8 cellular contexts compared by ENCODE assay signal in genomic region chr17:37742114-37742761, GRCh38. TPM values are rescaled to one million over a fixed set of nuclear protein-coding genes. Genes with fewer than 3 reads are reported as not detected.
DNase-seq lines count a peak whose midpoint lies in the region; ATAC-seq, FAIRE-seq and TF ChIP-seq lines count a peak whose summit lies in the region.

No MANE protein-coding gene starts in this region.

- H3K9me1 ChIP-seq in K562 (ENCODE audit: control insufficient read depth, insufficient read depth, low read length): no peaks in the 10 kb centered on the region

- H3K27ac ChIP-seq in AG04450 (ENCODE audit: low read depth, low read length) (no peak overlapping the region), HCT116 (ENCODE audit: low read depth, low read length) (peak overlapping the region; percentile 76), K562 (ENCODE audit: extremely low read depth, low read depth, low read length) (no peak overlapping the region)

- DNase-seq in AG04450 (ENCODE audit: low read depth, low spot score): no peak
- no peak for DNase-seq in HCT116 (ENCODE audit: low read depth, low spot score)
- no peak for DNase-seq in K562 (ENCODE audit: extremely low read depth in 1 of 4, low spot score in 3 of 4)
- peak in 1 of 2 experiments; percentile 50 for DNase-seq in mesothelial cell of epicardium (ENCODE audit: low spot score in 2 of 2, unreplicated experiment in 2 of 2)
- no peak for DNase-seq in activated gamma-delta T cell treated with Interleukin-2 at 50 U/mL for 16 hours
- no peak for DNase-seq in T-helper 9 cell
- no peak for DNase-seq in SKM-1 (lab: John Stamatoyannopoulos, UW; ENCODE audit: unreplicated experiment)

- BruUV-seq in HCT116 (replicated peaks; lab: Mats Ljungman, UMichigan) (TSS peak; percentile 22), K562 (replicated peaks; lab: Mats Ljungman, UMichigan) (no TSS peak)

- WGBS in K562 (ENCODE audit: insufficient coverage, low coverage, missing lambda C conversion rate): 4% methylated on average over 29 of the region's 52 CpGs

- H3K36me3 Mint-ChIP-seq in mesothelial cell of epicardium: no peaks in the 10 kb centered on the region

- peak overlapping the region; percentile 55 for H3K4me3 Mint-ChIP-seq in mesothelial cell of epicardium

- H3K4me2 ChIP-seq in HCT116 (ENCODE audit: low read length) (peak overlapping the region; percentile 81), K562 (ENCODE audit: insufficient read depth, low read length) (no peak overlapping the region)

- POLR2A ChIA-PET in AG04450 (lab: Yijun Ruan, JAX): no interaction called here
- POLR2A ChIA-PET in HCT116 (lab: Charles Lee): no interaction called here
- POLR2A ChIA-PET in K562 (lab: Yijun Ruan, JAX): no interaction called here

- ATAC-seq in HCT116 (peak; percentile 21; the same call in 1 of the 2 replicates), K562 (peak; percentile 53), GM21390 (IDR thresholded peaks at IDR 0.05; ENCODE audit: unreplicated experiment) (no peak)

- FAIRE-seq in K562 (lab: Jason Lieb, UNC): no peak

- TF ChIP-seq EP300 in K562 (IDR thresholded peaks at IDR 0.05; ENCODE audit: low read length): no peak

- H4K20me1 ChIP-seq in HCT116 (ENCODE audit: insufficient read depth) (no peaks in the 10 kb centered on the region), K562 (replicated peaks; ENCODE audit: control insufficient read depth, insufficient read depth, low read length) (no peaks in the 10 kb centered on the region; the same call in 1 of the 2 replicates)

- TF ChIP-seq POLR2A in HCT116 (IDR thresholded peaks at IDR 0.05; ENCODE audit: borderline replicate concordance, extremely low read depth, insufficient read depth, insufficient read length): no peak
- no peak for TF ChIP-seq POLR2A in K562 (conservative IDR thresholded peaks at IDR 0.05)

- peak overlapping the region; percentile 39 for H3K4me3 ChIP-seq in AG04450 (ENCODE audit: low read depth, low read length)
- peak overlapping the region; percentile 50 to 62 for H3K4me3 ChIP-seq in HCT116 (replicated peaks in 1 of 2; ENCODE audit: low read depth in 1 of 2, low read length in 2 of 2)
- H3K4me3 ChIP-seq in K562: no peak overlapping the region

- H3K27ac Mint-ChIP-seq in mesothelial cell of epicardium: no peak overlapping the region

- RAD21 ChIA-PET in HCT116 (lab: Charles Lee; ENCODE audit: low non-redundant PET in 1 of 2, low total read pairs in 2 of 2, uncharacterized antibody in 2 of 2, unreplicated experiment in 2 of 2): no interaction called here

- no peak for TF ChIP-seq CTCF in AG04450 (IDR thresholded peaks at IDR 0.05; ENCODE audit: low read depth, low read length)
- TF ChIP-seq CTCF in HCT116 (IDR thresholded peaks at IDR 0.05 in 2 of 3, conservative IDR thresholded peaks at IDR 0.05 in 1 of 3; ENCODE audit: borderline replicate concordance in 1 of 3, insufficient read depth in 1 of 3, low read depth in 2 of 3, low read length in 2 of 3): no peak
- TF ChIP-seq CTCF in K562 (IDR thresholded peaks at IDR 0.05 in 2 of 3, conservative IDR thresholded peaks at IDR 0.05 in 1 of 3; ENCODE audit: insufficient read depth in 2 of 3, low read depth in 1 of 3, low read length in 3 of 3): no peak
- TF ChIP-seq CTCF in mesothelial cell of epicardium (IDR thresholded peaks at IDR 0.05; ENCODE audit: unreplicated experiment): no peak

- H3K36me3 ChIP-seq in HCT116 (ENCODE audit: control insufficient read depth in 1 of 2, insufficient read depth in 2 of 2, low read length in 2 of 2): no peaks in the 10 kb centered on the region
- H3K36me3 ChIP-seq in K562 (ENCODE audit: control insufficient read depth, insufficient read depth, low read length): no peaks in the 10 kb centered on the region

- H3K9me3 ChIP-seq in AG04450 (ENCODE audit: control insufficient read depth, insufficient read depth, low read length) (peaks cover 15% of the 10 kb centered on the region; the same call in 1 of the 2 replicates), HCT116 (ENCODE audit: control insufficient read depth in 1 of 2, insufficient read depth in 1 of 2, low read depth in 1 of 2, low read length in 2 of 2) (no peaks in the 10 kb centered on the region), K562 (replicated peaks; ENCODE audit: control insufficient read depth, insufficient read depth, low read depth, low read length) (no peaks in the 10 kb centered on the region)

- in situ Hi-C loops in K562 (cut with MboI): no loop called here

- H3K9me3 Mint-ChIP-seq in mesothelial cell of epicardium: no peaks in the 10 kb centered on the region

- H3K27me3 ChIP-seq in AG04450 (ENCODE audit: control insufficient read depth, insufficient read depth, low read length) (peaks cover 81% of the 10 kb centered on the region), HCT116 (ENCODE audit: insufficient read depth, low read length) (no peaks in the 10 kb centered on the region), K562 (ENCODE audit: control insufficient read depth in 2 of 2, insufficient read depth in 2 of 2, low read length in 2 of 2) (peaks cover 47 to 61% of the 10 kb centered on the region in 2 experiments)

- H3K79me2 ChIP-seq in HCT116 (ENCODE audit: insufficient read depth, low read length) (peaks cover 31% of the 10 kb centered on the region), K562 (ENCODE audit: control insufficient read depth, insufficient read depth, low read length) (no peaks in the 10 kb centered on the region)

- TF ChIP-seq RAD21 in HCT116 (IDR thresholded peaks at IDR 0.05; ENCODE audit: low read depth): no peak
- TF ChIP-seq RAD21 in K562 (CRISPR knock-in tag; conservative IDR thresholded peaks at IDR 0.05 in 1 of 2, IDR thresholded peaks at IDR 0.05 in 1 of 2): no peak

- intact Hi-C loops in HCT116 (cut with micrococcal nuclease) (loop anchor here (5.0 kb wide), 1 partner anchor 35 kb away; no protein-coding TSS in a partner anchor), K562 (cut with micrococcal nuclease) (no loop called here)

- H2AFZ ChIP-seq in HCT116 (ENCODE audit: low read depth, low read length, poor library complexity, severe bottlenecking) (no peak overlapping the region), K562 (ENCODE audit: low read depth, low read length) (no peak overlapping the region)

- no peaks in the 10 kb centered on the region for H3K9me2 ChIP-seq in HCT116 (ENCODE audit: insufficient read depth)

- peaks cover 17% of the 10 kb centered on the region for H3K4me1 Mint-ChIP-seq in mesothelial cell of epicardium

- H3K27me3 Mint-ChIP-seq in mesothelial cell of epicardium (ENCODE audit: low read depth): peaks cover 96% of the 10 kb centered on the region

- CTCF ChIA-PET in AG04450 (lab: Charles Lee) (no interaction called here), HCT116 (lab: Charles Lee) (no interaction called here), K562 (lab: Yijun Ruan, JAX; ENCODE audit: low intra/inter-chr PET ratio) (no interaction called here)

- peak overlapping the region; percentile 70 for H3K9ac ChIP-seq in HCT116 (ENCODE audit: low read length)
- H3K9ac ChIP-seq in K562 (ENCODE audit: insufficient read depth in 1 of 2, low read depth in 2 of 2, low read length in 2 of 2): no peak overlapping the region

- H3K4me1 ChIP-seq in HCT116 (ENCODE audit: control insufficient read depth in 1 of 2, insufficient read depth in 2 of 2, low read length in 2 of 2): peaks cover 0 to 22% of the 10 kb centered on the region in 2 experiments; a peak in 2 of 4 replicates
- H3K4me1 ChIP-seq in K562 (replicated peaks in 1 of 2; ENCODE audit: control insufficient read depth in 2 of 2, insufficient read depth in 2 of 2, low read length in 2 of 2): peaks cover 0 to 36% of the 10 kb centered on the region in 2 experiments; a peak in 2 of 5 replicates

TF ChIP-seq in HCT116, 20 proteins besides CTCF, POLR2A, EP300 and RAD21:
- no peak for TF ChIP-seq ELF1 (IDR thresholded peaks at IDR 0.05; ENCODE audit: borderline replicate concordance, low read depth)
- no peak for TF ChIP-seq ZNF274 (IDR thresholded peaks at IDR 0.05; ENCODE audit: low read depth, low read length)
- 0 out of 2 replicates have a peak, but pooled peaks have one; percentile 87 for TF ChIP-seq EZH2phosphoT487 (IDR thresholded peaks at IDR 0.05; ENCODE audit: borderline replicate concordance)

TF ChIP-seq in K562, 482 proteins besides CTCF, POLR2A, EP300 and RAD21 (continues in another document):
- TF ChIP-seq ZNF431 (CRISPR knock-in tag; IDR thresholded peaks at IDR 0.05) (no peak), PRPF4 (IDR thresholded peaks at IDR 0.05; ENCODE audit: insufficient read depth, low read depth, low read length, poor library complexity, severe bottlenecking) (no peak), TCF3 (CRISPR knock-in tag; IDR thresholded peaks at IDR 0.05) (no peak), TEAD4 (IDR thresholded peaks at IDR 0.05; ENCODE audit: low read length) (no peak), TEAD4 (CRISPR knock-in tag; IDR thresholded peaks at IDR 0.05; ENCODE audit: borderline replicate concordance) (no peak), RAD51 (IDR thresholded peaks at IDR 0.05; ENCODE audit: borderline replicate concordance, low read depth) (no peak), MAZ (CRISPR knock-in tag; conservative IDR thresholded peaks at IDR 0.05 in 1 of 2, IDR thresholded peaks at IDR 0.05 in 1 of 2) (no peak), BHLHE40 (IDR thresholded peaks at IDR 0.05; ENCODE audit: low read length) (no peak), SMAD3 (CRISPR knock-in tag; conservative IDR thresholded peaks at IDR 0.05) (no peak), ZNF12 (CRISPR knock-in tag; IDR thresholded peaks at IDR 0.05) (no peak)

RNA-seq across cellular contexts. Expression of gene HNF1B, which starts 2.6 kb away (rescaled TPM):
- not detected in 2 replicates for polyA plus RNA-seq in AG04450 (2011; rRNA removed)
- polyA minus RNA-seq in AG04450 (2011; rRNA and poly(A)+ RNA removed): not detected in 2 replicates
- total RNA-seq in HCT116 (2021; ENCODE audit: unreplicated experiment): 3.6 TPM
- 4.2 and 5.0 TPM in 2 replicates for polyA plus RNA-seq in HCT116 (2012)
- not detected in 2 replicates for total RNA-seq in K562 (2011; cell fraction: chromatin; rRNA removed; ENCODE audit: low replicate concordance)
- total RNA-seq in K562 (2011; cell fraction: nucleolus; rRNA removed): not detected in 2 replicates
- not detected in 2 replicates for total RNA-seq in K562 (2011; cell fraction: nucleoplasm; rRNA removed)
- total RNA-seq in K562 (2014; rRNA removed): not detected in 2 replicates
- total RNA-seq in K562 (2014; rRNA removed; fragmentation: Illumina TruSeq; extraction: Trizol): not detected in 2 replicates
- total RNA-seq in K562 (2015; rRNA removed; fragmentation: Illumina TruSeq; extraction: Trizol): not detected in 2 replicates
- total RNA-seq in K562 (2021): 0.11 TPM in 1 of 2 replicates, not detected in the other
- not detected in 2 replicates for polyA plus RNA-seq in K562 (2011; rRNA removed)
- polyA plus RNA-seq in K562 (2011; cell fraction: cytosol; rRNA removed): not detected in 2 replicates
- polyA plus RNA-seq in K562 (2011; cell fraction: nucleus; rRNA removed): not detected in 2 replicates
- not detected in 2 replicates for polyA plus RNA-seq in K562 (2012)
- polyA plus RNA-seq in K562 (2014; fragmentation: Illumina TruSeq; extraction: Trizol): not detected in 2 replicates
- not detected for polyA plus RNA-seq in K562 (2014; fragmentation: Nextera tagmentation; extraction: Ambion mirVana)
- polyA plus RNA-seq in K562 (2014; rRNA removed): not detected in 2 replicates
- polyA minus RNA-seq in K562 (2011; rRNA and poly(A)+ RNA removed): not detected in 2 replicates
- not detected in 2 replicates for polyA minus RNA-seq in K562 (2011; cell fraction: cytosol; rRNA and poly(A)+ RNA removed)
- not detected in 2 replicates for polyA minus RNA-seq in K562 (2011; cell fraction: nucleus; rRNA and poly(A)+ RNA removed)
- total RNA-seq in mesothelial cell of epicardium: 0.14 to 0.31 TPM (median 0.29 TPM) in 3 replicates
